In genomic region chr5:81754621-81755020, GRCh38 we compare ENCODE assay signal across 18 cellular contexts. TPM values are rescaled to one million over a fixed set of nuclear protein-coding genes. Genes with fewer than 3 reads are reported as not detected.
DNase-seq lines count a peak whose midpoint lies in the region; ATAC-seq, FAIRE-seq and TF ChIP-seq lines count a peak whose summit lies in the region.
"Had no signal": no experiment of that assay in that cellular context is flagged by ENCODE, and none has a peak within 500 bp of the region (broad histone marks: within the 10 kb centered on the region; RNA-seq: fewer than 3 reads in every experiment).

No MANE protein-coding gene starts in this region.

- ATAC-seq in heart left ventricle (no peak), right cardiac atrium (no peak), omental fat pad (ENCODE audit: low FRiP score) (no peak)
- no peak for ATAC-seq in activated CD8-positive, alpha-beta T cell treated with anti-CD3 and anti-CD28 coated beads for 36 hours
- ATAC-seq: right lobe of liver had no signal

- H3K4me1 ChIP-seq in heart left ventricle (peaks cover 2 to 37% (median 22%) of the 10 kb centered on the region in 12 donors), right cardiac atrium (ENCODE audit: control insufficient read depth, insufficient read depth, low read length) (peaks cover 2% of the 10 kb centered on the region), H1 (replicated peaks in 1 of 4; ENCODE audit: control insufficient read depth in 3 of 4, insufficient read depth in 4 of 4, low read length in 3 of 4) (peaks cover 4 to 34% (median 12%) of the 10 kb centered on the region in 4 experiments; a peak in 6 of 7 replicates), prostate gland (replicated peaks) (peaks cover 6% of the 10 kb centered on the region), BE2C (peaks cover 6% of the 10 kb centered on the region)
- H3K4me1 ChIP-seq: right lobe of liver had no signal

- no peak overlapping the region; the same call in 1 of the 2 replicates for H2BK12ac ChIP-seq in H1 (ENCODE audit: low read depth, low read length)

- H3K27me3 ChIP-seq in heart left ventricle: no peaks in the 10 kb centered on the region
- H3K27me3 ChIP-seq in right cardiac atrium (ENCODE audit: control insufficient read depth, insufficient read depth): no peaks in the 10 kb centered on the region
- no peaks in the 10 kb centered on the region; a peak in 1 of 7 replicates for H3K27me3 ChIP-seq in H1 (replicated peaks in 1 of 4; ENCODE audit: control insufficient read depth in 3 of 4, extremely low read depth in 1 of 4, insufficient read depth in 3 of 4, low read length in 3 of 4)
- H3K27me3 ChIP-seq in prostate gland (replicated peaks; ENCODE audit: insufficient read depth): no peaks in the 10 kb centered on the region
- no peaks in the 10 kb centered on the region for H3K27me3 ChIP-seq in BE2C
- H3K27me3 ChIP-seq: right lobe of liver had no signal

- peak overlapping the region in 8 of 12 donors; percentile 8 to 70 (median 42) for H3K27ac ChIP-seq in heart left ventricle
- H3K27ac ChIP-seq in right cardiac atrium (ENCODE audit: low read length): no peak overlapping the region
- no peak overlapping the region for H3K27ac ChIP-seq in H1 (ENCODE audit: low read depth, low read length)
- H3K27ac ChIP-seq in prostate gland: peak overlapping the region; percentile 38 to 61
- H3K27ac ChIP-seq: right lobe of liver had no signal

- H4K8ac ChIP-seq in H1 (ENCODE audit: extremely low read depth, insufficient read depth, low read length): no peak overlapping the region

- H3K36me3 ChIP-seq in heart left ventricle (no peaks in the 10 kb centered on the region), H1 (ENCODE audit: control insufficient read depth in 2 of 4, insufficient read depth in 4 of 4, low read length in 3 of 4) (no peaks in the 10 kb centered on the region), prostate gland (no peaks in the 10 kb centered on the region), BE2C (no peaks in the 10 kb centered on the region)
- H3K36me3 ChIP-seq: right lobe of liver, stomach had no signal

- H4K5ac ChIP-seq in H1 (ENCODE audit: insufficient read length, low read depth, low read length): peak overlapping the region; percentile 46

- H3K4me2 ChIP-seq in H1 (ENCODE audit: insufficient read depth in 1 of 2, low read depth in 2 of 2, low read length in 2 of 2): no peak overlapping the region; a peak in 1 of 4 replicates

- H3K79me1 ChIP-seq in H1 (ENCODE audit: low read depth, low read length): no peaks in the 10 kb centered on the region

- POLR2A ChIA-PET in H1 (lab: Charles Lee; ENCODE audit: partially characterized antibody): interaction anchor here (0.6 to 8.0 kb wide), 3 partner anchors 20 to 95 kb away, joined by 3 to 157 read pairs (median 4); no protein-coding TSS in a partner anchor
- POLR2A ChIA-PET in activated CD8-positive, alpha-beta T cell treated with anti-CD3 and anti-CD28 coated beads for 36 hours (lab: Charles Lee): interaction anchor here (1.2 kb wide), 1 partner anchor 18 kb away, joined by 3 read pairs; no protein-coding TSS in a partner anchor

- CTCF ChIA-PET in H1 (lab: Charles Lee; ENCODE audit: partially characterized antibody): interaction anchor here (0.9 to 3.3 kb wide), 7 partner anchors 34 to 410 kb away, joined by 3 to 21 read pairs (median 4); no protein-coding TSS in a partner anchor
- CTCF ChIA-PET in activated CD8-positive, alpha-beta T cell treated with anti-CD3 and anti-CD28 coated beads for 36 hours (lab: Charles Lee): interaction anchor here (0.7 to 4.1 kb wide), 2 partner anchors 97 to 471 kb away, joined by 3 to 12 read pairs; no protein-coding TSS in a partner anchor

- H3K36me3 Mint-ChIP-seq in activated CD8-positive, alpha-beta T cell treated with anti-CD3 and anti-CD28 coated beads for 36 hours (ENCODE audit: low read depth): no peaks in the 10 kb centered on the region

- H3K23ac ChIP-seq in H1 (ENCODE audit: insufficient read length): no peak overlapping the region

- peaks cover 5% of the 10 kb centered on the region for H3K4me1 Mint-ChIP-seq in activated CD8-positive, alpha-beta T cell treated with anti-CD3 and anti-CD28 coated beads for 36 hours (ENCODE audit: low read depth)

- H3K18ac ChIP-seq in H1 (ENCODE audit: extremely low read depth, low read length): 0 out of 2 replicates have a peak overlapping the region, but pooled peaks have one; percentile 6

- H3K4me3 ChIP-seq in heart left ventricle: no peak overlapping the region
- no peak overlapping the region for H3K4me3 ChIP-seq in right cardiac atrium (ENCODE audit: low read length)
- H3K4me3 ChIP-seq in H1 (ENCODE audit: extremely low read depth in 1 of 4, insufficient read depth in 2 of 4, low read depth in 3 of 4, low read length in 4 of 4): peak overlapping the region in 1 of 4 experiments; percentile 3; a peak in 1 of 8 replicates
- H3K4me3 ChIP-seq in prostate gland: no peak overlapping the region
- H3K4me3 ChIP-seq in BE2C (ENCODE audit: low read depth, low read length): no peak overlapping the region
- H3K4me3 ChIP-seq: right lobe of liver, stomach had no signal

- no peak overlapping the region for H2AFZ ChIP-seq in H1 (ENCODE audit: low read length)

- no peak overlapping the region for H2BK15ac ChIP-seq in H1 (ENCODE audit: low read length)

- H3K79me2 ChIP-seq in H1 (ENCODE audit: control insufficient read depth in 1 of 2, insufficient read depth in 2 of 2, low read length in 2 of 2): no peaks in the 10 kb centered on the region

- no peaks in the 10 kb centered on the region for H3K9me3 ChIP-seq in heart left ventricle
- no peaks in the 10 kb centered on the region for H3K9me3 ChIP-seq in right cardiac atrium (ENCODE audit: control insufficient read depth, low read length)
- H3K9me3 ChIP-seq in H1 (ENCODE audit: insufficient read depth in 2 of 2, low read depth in 1 of 2, low read length in 1 of 2): no peaks in the 10 kb centered on the region
- H3K9me3 ChIP-seq in prostate gland: no peaks in the 10 kb centered on the region
- no peaks in the 10 kb centered on the region for H3K9me3 ChIP-seq in BE2C
- H3K9me3 ChIP-seq: right lobe of liver, stomach had no signal

- DNase-seq in heart left ventricle (no peak), right cardiac atrium (no peak), H1 (ENCODE audit: low read depth in 1 of 2, low spot score in 2 of 2) (no peak), prostate gland (ENCODE audit: low spot score) (no peak), NCI-H187 (lab: John Stamatoyannopoulos, UW) (no peak), BE2C (no peak), omental fat pad (ENCODE audit: low spot score) (no peak)
- DNase-seq in activated CD8-positive, alpha-beta T cell treated with anti-CD3 and anti-CD28 coated beads for 36 hours: no peak
- DNase-seq: activated CD4-positive, alpha-beta T cell treated with anti-CD3 and anti-CD28 coated beads for 48 hours; activated CD8-positive, alpha-beta memory T cell treated with anti-CD3 and anti-CD28 coated beads, Interleukin-2, amount 50 U/mL, for 4 hours; activated gamma-delta T cell; amniotic stem cell; effector memory CD4-positive, alpha-beta T cell; GDM1; NCI-H1436; right lobe of liver; stimulated activated CD4-positive, alpha-beta T cell treated with anti-CD3 and anti-CD28 coated beads, Interleukin-2, amount 100 ng/mL, for 24 hours had no signal

- H2BK120ac ChIP-seq in H1 (replicated peaks; ENCODE audit: low read depth, low read length): peak overlapping the region; percentile 76

- H3K4me3 Mint-ChIP-seq in activated CD8-positive, alpha-beta T cell treated with anti-CD3 and anti-CD28 coated beads for 36 hours: no peak overlapping the region

- no peak for TF ChIP-seq CTCF in heart left ventricle (IDR thresholded peaks at IDR 0.05)
- TF ChIP-seq CTCF in H1 (IDR thresholded peaks at IDR 0.05; ENCODE audit: control extremely low read depth in 1 of 3, insufficient read depth in 1 of 3, low read depth in 1 of 3, low read length in 3 of 3): no peak
- no peak for TF ChIP-seq CTCF in prostate gland (IDR thresholded peaks at IDR 0.05)
- TF ChIP-seq CTCF in activated CD8-positive, alpha-beta T cell treated with anti-CD3 and anti-CD28 coated beads for 36 hours (IDR thresholded peaks at IDR 0.05): no peak
- no peak for TF ChIP-seq CTCF in BE2C (IDR thresholded peaks at IDR 0.05; ENCODE audit: low read depth, low read length)
- no peak for TF ChIP-seq CTCF in omental fat pad (IDR thresholded peaks at IDR 0.05)

- TF ChIP-seq RAD21 in H1 (IDR thresholded peaks at IDR 0.05 in 1 of 2, conservative IDR thresholded peaks at IDR 0.05 in 1 of 2; ENCODE audit: low read depth in 2 of 2, low read length in 2 of 2): no peak

- TF ChIP-seq POLR2A in heart left ventricle (IDR thresholded peaks at IDR 0.05) (no peak), H1 (IDR thresholded peaks at IDR 0.05; ENCODE audit: control extremely low read depth in 1 of 2, low read depth in 2 of 2, low read length in 2 of 2) (no peak), prostate gland (IDR thresholded peaks at IDR 0.05) (no peak)

- peaks cover 2% of the 10 kb centered on the region for H3K27me3 Mint-ChIP-seq in activated CD8-positive, alpha-beta T cell treated with anti-CD3 and anti-CD28 coated beads for 36 hours

- intact Hi-C loops in heart left ventricle (cut with DNase I): loop anchor here (2.0 to 10.0 kb wide), 11 partner anchors 24 to 413 kb away; partner anchors contain the start of gene ATG10 (in 9 of the 10)
- intact Hi-C loops in right cardiac atrium (cut with DNase I): loop anchor here in 3 of 4 donors (5.0 to 10.0 kb wide), 3 partner anchors 33 to 410 kb away; no protein-coding TSS in a partner anchor
- intact Hi-C loops in prostate gland (cut with DNase I): loop anchor here (5.0 kb wide), 1 partner anchor 218 kb away; the partner anchor contains the start of gene ATG10
- intact Hi-C loops in activated CD8-positive, alpha-beta T cell treated with anti-CD3 and anti-CD28 coated beads for 36 hours (cut with micrococcal nuclease): no loop called here

- no peak overlapping the region for H2BK20ac ChIP-seq in H1 (ENCODE audit: low read length)

- H2BK5ac ChIP-seq in H1 (ENCODE audit: low read depth, low read length): no peak overlapping the region; the same call in 1 of the 2 replicates

- H4K91ac ChIP-seq in H1 (replicated peaks; ENCODE audit: insufficient read length, low read length): peak overlapping the region; percentile 81

- no peak overlapping the region for H3K14ac ChIP-seq in H1 (ENCODE audit: insufficient read length)

- no peak for FAIRE-seq in H1 (lab: Jason Lieb, UNC)

- no peak for TF ChIP-seq EP300 in H1 (IDR thresholded peaks at IDR 0.05; ENCODE audit: borderline replicate concordance in 1 of 2, low read depth in 2 of 2, low read length in 2 of 2)

- no peaks in the 10 kb centered on the region for H3K9me3 Mint-ChIP-seq in activated CD8-positive, alpha-beta T cell treated with anti-CD3 and anti-CD28 coated beads for 36 hours

- no peaks in the 10 kb centered on the region for H4K20me1 ChIP-seq in H1 (replicated peaks in 1 of 2; ENCODE audit: control insufficient read depth in 1 of 2, insufficient read depth in 2 of 2, low read length in 2 of 2)

- whole genome bisulfite sequencing in heart left ventricle, 4 donors: 78 to 89% (median 79%) methylated on average over 2 of the region's 2 CpGs
- 64% methylated on average over 2 of the region's 2 CpGs for WGBS in right cardiac atrium
- 77% methylated on average over 2 of the region's 2 CpGs; no CpG with 5 or more reads in 1 of the 2 experiments for WGBS in H1 (ENCODE audit: extremely low coverage in 1 of 2, insufficient coverage in 1 of 2, insufficient read length in 1 of 2, insufficient replicate concordance in 2 of 2, low coverage in 1 of 2, low lambda C conversion rate in 2 of 2, missing lambda C conversion rate in 1 of 2), 2 experiments
- 77% methylated on average over 2 of the region's 2 CpGs for WGBS in prostate gland

- H3K23me2 ChIP-seq in H1 (ENCODE audit: low read depth, low read length): peaks cover 7% of the 10 kb centered on the region; the same call in 1 of the 2 replicates

- no peak overlapping the region for H3K4ac ChIP-seq in H1 (replicated peaks; ENCODE audit: insufficient read length, low read depth, low read length)

- H3K56ac ChIP-seq in H1 (replicated peaks; ENCODE audit: insufficient read length, low read depth, low read length): no peak overlapping the region

- H2AK5ac ChIP-seq in H1 (ENCODE audit: low read depth, low read length): no peak overlapping the region; the same call in 1 of the 2 replicates

- no peak overlapping the region for H3K9ac ChIP-seq in H1 (replicated peaks in 1 of 4; ENCODE audit: extremely low read depth in 1 of 4, low read depth in 3 of 4, low read length in 3 of 4)

- no peak overlapping the region for H3K27ac Mint-ChIP-seq in activated CD8-positive, alpha-beta T cell treated with anti-CD3 and anti-CD28 coated beads for 36 hours

RNA-seq across cellular contexts. Expression of gene SSBP2, which starts 3.7 kb away (rescaled TPM):
- 10 to 100 TPM; 38.6 to 98.1 (median 50.7) TPM for total RNA-seq in heart left ventricle
- polyA plus RNA-seq in heart left ventricle: 10 to 100 TPM; 25.6 to 59.1 TPM
- total RNA-seq in right cardiac atrium: 10 to 100 TPM; 50.6 to 57.8 (median 54.1) TPM
- 31.9 TPM for polyA plus RNA-seq in right cardiac atrium
- 21.5 and 27.6 TPM in 2 replicates for total RNA-seq in H1 (2021; fragmentation: NEBNext Ultra II Directional; extraction: Animal tissue kit (Norgen Biotek cat#: 25700))
- 26.0 and 36.2 TPM in 2 replicates for polyA plus RNA-seq in H1 (2011; rRNA removed)
- 35.4 TPM for polyA plus RNA-seq in H1 (2011; cell fraction: cytosol; rRNA removed)
- 54.6 TPM for polyA plus RNA-seq in H1 (2011; cell fraction: nucleus; rRNA removed)
- polyA plus RNA-seq in H1 (2012, experiment 1 of 2): 25.0 to 30.5 TPM (median 29.4 TPM) in 4 replicates
- polyA plus RNA-seq in H1 (2012, experiment 2 of 2): 14.7 TPM
- polyA plus RNA-seq in H1 (2013, experiment 1 of 2): 8.8 TPM
- 8.3 TPM for polyA plus RNA-seq in H1 (2013, experiment 2 of 2)
- 62.9 and 71.9 TPM in 2 replicates for polyA minus RNA-seq in H1 (2011; rRNA and poly(A)+ RNA removed)
- 32.3 TPM for polyA minus RNA-seq in H1 (2011; cell fraction: cytosol; rRNA and poly(A)+ RNA removed)
- polyA minus RNA-seq in H1 (2011; cell fraction: nucleus; rRNA and poly(A)+ RNA removed): 69.2 TPM
- total RNA-seq in prostate gland: 10 to 100 TPM; 25.1 to 26.9 TPM
- 10 to 100 TPM; 11.7 to 12.9 TPM for total RNA-seq in activated CD8-positive, alpha-beta T cell treated with anti-CD3 and anti-CD28 coated beads for 36 hours
- polyA plus RNA-seq in BE2C (2012; ENCODE audit: insufficient read depth, insufficient read length, low read depth): 146 TPM
- 10 to 100 TPM; 25.9 to 94.6 (median 41.8) TPM for total RNA-seq in omental fat pad

Comparison
In these comparisons a context has a peak if more than half of its experiments do, and no peak if none do; other contexts are left out.
1. H3K27ac ChIP-seq: peak in heart left ventricle (8 of 12) and prostate gland (2 of 2); none in right cardiac atrium (single experiment) and H1 (single experiment).